13 cellular contexts compared by ENCODE assay signal in the genomic region with DNA sequence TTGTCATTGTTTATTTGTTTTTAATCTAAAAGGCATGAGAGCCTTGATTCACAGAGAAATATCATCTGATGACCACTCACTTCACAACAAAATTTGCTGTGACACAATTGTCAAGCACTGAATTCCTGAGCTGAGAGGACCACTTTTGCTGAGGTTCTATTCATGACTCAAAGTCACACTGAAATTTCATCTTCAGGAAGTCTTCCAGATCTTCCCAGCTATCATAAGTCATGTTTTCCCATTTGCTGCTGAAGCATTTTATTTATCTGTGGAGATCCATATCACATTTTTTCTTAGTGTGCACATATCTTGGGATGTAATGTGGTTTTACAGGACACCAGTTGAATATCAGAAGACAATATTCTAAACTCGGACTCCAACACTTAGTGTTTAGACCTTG.
DNase-seq lines count a peak whose midpoint lies in the region; ATAC-seq lines count a peak whose summit lies in the region.
"Had no signal": no experiment of that assay in that cellular context is flagged by ENCODE, and none has a peak within 500 bp of the region (broad histone marks: within the 10 kb centered on the region; RNA-seq: fewer than 3 reads in every experiment).

No MANE protein-coding gene starts in this region.

- no peaks in the 10 kb centered on the region for H4K20me1 ChIP-seq in Karpas-422 (ENCODE audit: insufficient read depth, low read depth, low read length)

- no peak overlapping the region for H2AFZ ChIP-seq in Karpas-422 (ENCODE audit: low read length)

- no peaks in the 10 kb centered on the region for H3K9me2 ChIP-seq in Karpas-422 (replicated peaks; ENCODE audit: insufficient read depth, low read length)

- no peaks in the 10 kb centered on the region for H3K36me3 ChIP-seq in Karpas-422 (ENCODE audit: insufficient read depth, low read length)
- H3K36me3 ChIP-seq: HAP-1 had no signal

- no peak overlapping the region for H3K4me3 ChIP-seq in Karpas-422 (ENCODE audit: low read length)
- H3K4me3 ChIP-seq: HAP-1 had no signal

- H3K27me3 ChIP-seq in Karpas-422 (ENCODE audit: low read length), result no peaks in the 10 kb centered on the region

- no peaks in the 10 kb centered on the region for H3K4me1 ChIP-seq in Karpas-422 (ENCODE audit: low read length)
- H3K4me1 ChIP-seq: Caco-2, HAP-1 had no signal

- H3K9ac ChIP-seq in Karpas-422 (ENCODE audit: low read length), result no peak overlapping the region

- H3K27ac ChIP-seq in Karpas-422 (ENCODE audit: low read length), result no peak overlapping the region
- H3K27ac ChIP-seq in substantia nigra (ENCODE audit: low read depth, low read length, poor library complexity, severe bottlenecking), result no peak overlapping the region
- H3K27ac ChIP-seq: C4-2B had no signal

- no peaks in the 10 kb centered on the region for H3K79me2 ChIP-seq in Karpas-422 (ENCODE audit: low read length)

- H3K4me2 ChIP-seq in Karpas-422 (ENCODE audit: low read depth, low read length, poor library complexity, severe bottlenecking), result no peak overlapping the region

- ATAC-seq in left ventricle myocardium superior (no peak), GM19467 (IDR thresholded peaks at IDR 0.05; ENCODE audit: unreplicated experiment) (no peak)

- H3K9me3 ChIP-seq in Karpas-422 (ENCODE audit: low read length), result no peaks in the 10 kb centered on the region
- H3K9me3 ChIP-seq: Caco-2, HAP-1 had no signal

- peak; percentile 61 for DNase-seq in EH (ENCODE audit: low read depth)
- peak; percentile 16 for DNase-seq in Karpas-422
- peak; percentile 15 for DNase-seq in fibroblast of peridontal ligament (ENCODE audit: extremely low read depth)
- DNase-seq in left ventricle myocardium superior, result no peak
- DNase-seq in substantia nigra (lab: John Stamatoyannopoulos, UW), result no peak
- no peak for DNase-seq in NCI-H1436 treated with DMSO at 0.1 percent for 48 hours (lab: John Stamatoyannopoulos, UW)
- DNase-seq: AML-193; Caco-2; CD4-positive, alpha-beta T cell; GDM1 had no signal

- intact Hi-C loops in left ventricle myocardium superior (cut with micrococcal nuclease), result no loop called here

Comparison
In these comparisons a context has a peak if more than half of its experiments do, and no peak if none do; other contexts are left out.
1. DNase-seq: peak in EH (single experiment), Karpas-422 (single experiment) and fibroblast of peridontal ligament (single experiment); none in left ventricle myocardium superior (single experiment), substantia nigra (0 of 49) and NCI-H1436 treated with DMSO at 0.1 percent for 48 hours (single experiment).